Comparison of ENCODE assay signal across 19 cellular contexts in genomic region chr4:14059006-14059405, GRCh38.
DNase-seq lines count a peak whose midpoint lies in the region; ATAC-seq and TF ChIP-seq lines count a peak whose summit lies in the region.
"Had no signal": no experiment of that assay in that cellular context is flagged by ENCODE, and none has a peak within 500 bp of the region (broad histone marks: within the 10 kb centered on the region; RNA-seq: fewer than 3 reads in every experiment).

No MANE protein-coding gene starts in this region.

- no peaks in the 10 kb centered on the region for H4K20me1 ChIP-seq in osteoblast (ENCODE audit: insufficient read depth, low read length)

- H3K4me1 ChIP-seq in osteoblast (ENCODE audit: insufficient read depth, low read length) (peaks cover 12% of the 10 kb centered on the region), heart right ventricle (no peaks in the 10 kb centered on the region)
- H3K4me1 ChIP-seq: A549, BE2C had no signal

- in situ Hi-C loops in SK-MEL-5 (cut with HindIII; ENCODE audit: low pct_unique_long_range_greater_than_20kb, low sequenced_read_pairs) = no loop called here

- no peaks in the 10 kb centered on the region for H3K9me3 ChIP-seq in osteoblast (ENCODE audit: low read depth, low read length)
- H3K9me3 ChIP-seq in heart right ventricle = peaks cover 0 to 12% (median 0%) of the 10 kb centered on the region in 11 donors
- H3K9me3 ChIP-seq: BE2C had no signal

- H2AFZ ChIP-seq in osteoblast (ENCODE audit: low read length) = peak overlapping the region; percentile 16

- peak overlapping the region; percentile 50 for H3K4me2 ChIP-seq in osteoblast (ENCODE audit: insufficient read depth, low read length)
- H3K4me2 ChIP-seq: A549 had no signal

- H3K79me2 ChIP-seq in osteoblast (ENCODE audit: insufficient read depth, low read length) = no peaks in the 10 kb centered on the region

- peak overlapping the region; percentile 38 for H3K27ac ChIP-seq in osteoblast (ENCODE audit: low read depth, low read length)
- H3K27ac ChIP-seq in heart right ventricle = no peak overlapping the region
- H3K27ac ChIP-seq: A549, RWPE1 had no signal

- H3K4me3 ChIP-seq in AG10803 (ENCODE audit: low read length) = no peak overlapping the region
- no peak overlapping the region for H3K4me3 ChIP-seq in osteoblast (ENCODE audit: insufficient read depth, low read length)
- H3K4me3 ChIP-seq in heart right ventricle = no peak overlapping the region
- H3K4me3 ChIP-seq: A549, K562 had no signal

- H3K27me3 ChIP-seq in osteoblast (ENCODE audit: insufficient read depth, low read length) (no peaks in the 10 kb centered on the region), heart right ventricle (peaks cover 0 to 4% (median 0%) of the 10 kb centered on the region in 7 donors)
- H3K27me3 ChIP-seq: BE2C had no signal

- ATAC-seq in heart right ventricle (no peak), GM21390 (IDR thresholded peaks at IDR 0.05; ENCODE audit: unreplicated experiment) (no peak)
- ATAC-seq: A549, K562 had no signal

- TF ChIP-seq CTCF in AG10803 (conservative IDR thresholded peaks at IDR 0.05; ENCODE audit: low read length) (no peak), osteoblast (IDR thresholded peaks at IDR 0.05; ENCODE audit: extremely low read depth, low read depth, low read length) (no peak), heart right ventricle (IDR thresholded peaks at IDR 0.05) (no peak)

- H3K36me3 ChIP-seq in osteoblast (ENCODE audit: insufficient read depth, low read length) (no peaks in the 10 kb centered on the region), heart right ventricle (no peaks in the 10 kb centered on the region)
- H3K36me3 ChIP-seq: BE2C had no signal

- intact Hi-C loops in heart right ventricle (cut with DNase I) = no loop called here

- DNase-seq in AG10803 (ENCODE audit: low read depth) (peak; percentile 52), SK-MEL-5 (ENCODE audit: low read depth, low spot score) (peak; percentile 62), fibroblast of gingiva (ENCODE audit: low read depth) (peak; percentile 7), osteoblast (ENCODE audit: insufficient read length, low spot score, missing footprints) (no peak), heart right ventricle (no peak), NCI-H1092 treated with DMSO at 0.1 percent for 48 hours (lab: John Stamatoyannopoulos, UW) (no peak), NCI-H2227 treated with DMSO at 0.1 percent for 48 hours (lab: John Stamatoyannopoulos, UW) (no peak)
- DNase-seq: BE2C; Calu3; CD4-positive, alpha-beta T cell; DMS53; NCI-H1417 treated with DMSO at 0.1 percent for 48 hours; NCI-H1930; NCI-H2171; NCI-H748 treated with DMSO at 0.1 percent for 48 hours had no signal

- WGBS in heart right ventricle, 2 donors = 59 to 67% methylated on average over 4 of the region's 4 CpGs

Comparison
In these comparisons a context has a peak if more than half of its experiments do, and no peak if none do; other contexts are left out.
1. DNase-seq: peak in AG10803 (single experiment), SK-MEL-5 (single experiment) and fibroblast of gingiva (single experiment); none in osteoblast (single experiment), heart right ventricle (0 of 2), NCI-H1092 treated with DMSO at 0.1 percent for 48 hours (single experiment) and NCI-H2227 treated with DMSO at 0.1 percent for 48 hours (single experiment).